Comparison of ENCODE assay signal across 7 cellular contexts in genomic region chr2:139949242-139949972, GRCh38.
"Had no signal": no experiment of that assay in that cellular context is flagged by ENCODE, and none has a peak within 500 bp of the region (broad histone marks: within the 10 kb centered on the region; RNA-seq: fewer than 3 reads in every experiment).

No MANE protein-coding gene starts in this region.

- DNase-seq: HFFc6 had no signal

- ATAC-seq: GM23338, HCT116 had no signal

- FAIRE-seq: H1, H54, HTR-8/SVneo had no signal

- H3K9me3 ChIP-seq: HAP-1 had no signal

- H3K4me2 ChIP-seq: GM23338 had no signal

- H3K4me1 ChIP-seq: HAP-1 had no signal

- H2AFZ ChIP-seq: GM23338 had no signal

- H3K4me3 ChIP-seq: GM23338, HAP-1 had no signal

- H3K36me3 ChIP-seq: HAP-1 had no signal
